27 cellular contexts compared by ENCODE assay signal in genomic region chr6:35219683-35220326, GRCh38. TPM values are rescaled to one million over a fixed set of nuclear protein-coding genes. Genes with fewer than 3 reads are reported as not detected.
DNase-seq lines count a peak whose midpoint lies in the region; ATAC-seq and TF ChIP-seq lines count a peak whose summit lies in the region.
"Had no signal": no experiment of that assay in that cellular context is flagged by ENCODE, and none has a peak within 500 bp of the region (broad histone marks: within the 10 kb centered on the region; RNA-seq: fewer than 3 reads in every experiment).

No MANE protein-coding gene starts in this region.

- no peak overlapping the region for H3K4me2 ChIP-seq in neuronal stem cell (ENCODE audit: insufficient read depth, low read length, poor library complexity, severe bottlenecking)

- POLR2A ChIA-PET in HEK293 (lab: Yijun Ruan, JAX), result interaction anchor here (0.9 kb wide), 1 partner anchor 793 kb away, joined by 3 read pairs; the partner anchor contains the start of gene RPS10

- no peak overlapping the region for H3K9ac ChIP-seq in neuronal stem cell (ENCODE audit: low read depth, low read length, poor library complexity)

- peaks cover 57% of the 10 kb centered on the region for H3K27me3 Mint-ChIP-seq in T-helper 2 cell treated with Interferon-gamma antibody and Interleukin-4, amounts not matched to agents 5 μg/mL and 100 μg/mL, for 36 hours (ENCODE audit: low read depth)

- H2AK5ac ChIP-seq in neuronal stem cell (ENCODE audit: low read depth, low read length), result no peak overlapping the region

- no peak overlapping the region for H3K4ac ChIP-seq in neuronal stem cell (ENCODE audit: low read length)

- no peak overlapping the region for H2BK120ac ChIP-seq in neuronal stem cell (ENCODE audit: low read depth, low read length)

- H3K27me3 ChIP-seq in neuronal stem cell (ENCODE audit: control insufficient read depth in 3 of 3, insufficient read depth in 3 of 3, low read depth in 1 of 3, low read length in 3 of 3), result no peaks in the 10 kb centered on the region

- WGBS in neuronal stem cell (ENCODE audit: extremely low coverage in 2 of 2, insufficient read length in 2 of 2, insufficient replicate concordance in 1 of 2), 2 donors, result no CpG with 5 or more reads among the region's 4 CpGs

- H3K27ac Mint-ChIP-seq in T-helper 2 cell treated with Interferon-gamma antibody and Interleukin-4, amounts not matched to agents 5 μg/mL and 100 μg/mL, for 36 hours, result no peak overlapping the region
- H3K27ac Mint-ChIP-seq: activated naive CD8-positive, alpha-beta T cell treated with anti-CD3 and anti-CD28 coated beads for 36 hours; activated T-helper 17 cell treated with anti-CD3 and anti-CD28 coated beads, Interleukin-2, amount 50 U/mL, for 72 hours; effector memory CD8-positive, alpha-beta T cell had no signal

- peaks cover 4% of the 10 kb centered on the region for H3K79me1 ChIP-seq in neuronal stem cell (ENCODE audit: low read depth, low read length)

- no peak for TF ChIP-seq CTCF in HEK293 (tag by site-specific recombination; IDR thresholded peaks at IDR 0.05)

- no peaks in the 10 kb centered on the region for H3K4me1 Mint-ChIP-seq in T-helper 2 cell treated with Interferon-gamma antibody and Interleukin-4, amounts not matched to agents 5 μg/mL and 100 μg/mL, for 36 hours (ENCODE audit: low read depth)
- H3K4me1 Mint-ChIP-seq: activated naive CD8-positive, alpha-beta T cell treated with anti-CD3 and anti-CD28 coated beads for 36 hours; activated T-helper 17 cell treated with anti-CD3 and anti-CD28 coated beads, Interleukin-2, amount 50 U/mL, for 72 hours had no signal

- CTCF ChIA-PET in HEK293 (lab: Yijun Ruan, JAX), result interaction anchor here (0.5 to 7.3 kb wide), 5 partner anchors 14 to 196 kb away, joined by 3 to 49 read pairs (median 5); no protein-coding TSS in a partner anchor

- peak; percentile 58 for DNase-seq in DMS153 (lab: John Stamatoyannopoulos, UW)
- no peak for DNase-seq in DMS153 treated with DMSO at 0.1 percent for 48 hours (lab: John Stamatoyannopoulos, UW; ENCODE audit: unreplicated experiment)
- DNase-seq in NCI-H69 (lab: John Stamatoyannopoulos, UW), result peak; percentile 92
- no peak for DNase-seq in neuronal stem cell (ENCODE audit: low spot score)
- DNase-seq in NCI-H226, result no peak
- no peak for DNase-seq in T-helper 2 cell treated with Interferon-gamma antibody and Interleukin-4, amounts not matched to agents 5 μg/mL and 100 μg/mL, for 36 hours (ENCODE audit: low spot score)
- DNase-seq: 8988T; activated CD4-positive, alpha-beta T cell treated with anti-CD3 and anti-CD28 coated beads, Interleukin-2, amount 50 U/mL, for 1 hour; activated naive CD8-positive, alpha-beta T cell treated with anti-CD3 and anti-CD28 coated beads for 36 hours; CD8-positive, alpha-beta memory T cell; colonic mucosa; effector memory CD8-positive, alpha-beta T cell; EL; gastrocnemius medialis; islet precursor cell; Kasumi-1; stimulated activated CD4-positive, alpha-beta T cell treated with anti-CD3 and anti-CD28 coated beads, Interleukin-4, amount 100 ng/mL, for 1 hour; stimulated activated naive CD4-positive, alpha-beta T cell; T-helper 2 cell; WERI-Rb-1 had no signal

- no peak overlapping the region for H4K8ac ChIP-seq in neuronal stem cell (ENCODE audit: low read depth, low read length)

- H3K36me3 Mint-ChIP-seq in T-helper 2 cell treated with Interferon-gamma antibody and Interleukin-4, amounts not matched to agents 5 μg/mL and 100 μg/mL, for 36 hours (ENCODE audit: low read depth), result no peaks in the 10 kb centered on the region
- H3K36me3 Mint-ChIP-seq: activated naive CD8-positive, alpha-beta T cell treated with anti-CD3 and anti-CD28 coated beads for 36 hours had no signal

- H3K4me3 ChIP-seq in HEK293 (ENCODE audit: low read depth, low read length) (no peak overlapping the region), neuronal stem cell (ENCODE audit: low read length in 2 of 2) (no peak overlapping the region)
- H3K4me3 ChIP-seq: colonic mucosa, gastrocnemius medialis, lung, skin epidermis, tibial nerve had no signal

- no peak overlapping the region for H2BK12ac ChIP-seq in neuronal stem cell (ENCODE audit: low read length)

- no peak overlapping the region for H3K27ac ChIP-seq in HEK293 (ENCODE audit: extremely low read depth, low read depth, low read length)
- H3K27ac ChIP-seq in neuronal stem cell (replicated peaks; ENCODE audit: low read length), result no peak overlapping the region
- H3K27ac ChIP-seq: colonic mucosa, gastrocnemius medialis, skin epidermis, tibial nerve, WERI-Rb-1 had no signal

- no peak overlapping the region for H2BK15ac ChIP-seq in neuronal stem cell (ENCODE audit: low read length)

- peaks cover 35% of the 10 kb centered on the region for H3K4me1 ChIP-seq in HEK293 (ENCODE audit: control insufficient read depth, insufficient read depth, low read length)
- peaks cover 35 to 40% of the 10 kb centered on the region in 2 donors for H3K4me1 ChIP-seq in neuronal stem cell (ENCODE audit: control insufficient read depth in 2 of 2, insufficient read depth in 1 of 2, low read depth in 1 of 2, low read length in 2 of 2)
- H3K4me1 ChIP-seq: colonic mucosa had no signal

- no peak overlapping the region for H4K91ac ChIP-seq in neuronal stem cell (ENCODE audit: low read depth, low read length, poor library complexity)

- H3K9me3 ChIP-seq in HEK293 (ENCODE audit: control insufficient read depth, insufficient read depth, low read depth, low read length) (no peaks in the 10 kb centered on the region), neuronal stem cell (replicated peaks in 1 of 2; ENCODE audit: control insufficient read depth in 2 of 2, insufficient read depth in 1 of 2, low read depth in 1 of 2, low read length in 2 of 2) (no peaks in the 10 kb centered on the region)
- H3K9me3 ChIP-seq: colonic mucosa, gastrocnemius medialis, tibial nerve had no signal

- no peak overlapping the region for H2AFZ ChIP-seq in neuronal stem cell (ENCODE audit: low read length)

- H3K14ac ChIP-seq in neuronal stem cell (ENCODE audit: low read length), result no peak overlapping the region

- H3K4me3 Mint-ChIP-seq in T-helper 2 cell treated with Interferon-gamma antibody and Interleukin-4, amounts not matched to agents 5 μg/mL and 100 μg/mL, for 36 hours, result no peak overlapping the region
- H3K4me3 Mint-ChIP-seq: activated naive CD8-positive, alpha-beta T cell treated with anti-CD3 and anti-CD28 coated beads for 36 hours; activated T-helper 17 cell treated with anti-CD3 and anti-CD28 coated beads, Interleukin-2, amount 50 U/mL, for 72 hours; CD8-positive, alpha-beta memory T cell; effector memory CD8-positive, alpha-beta T cell had no signal

- H3K36me3 ChIP-seq in HEK293 (ENCODE audit: control insufficient read depth in 2 of 2, insufficient read depth in 1 of 2, low read length in 2 of 2) (no peaks in the 10 kb centered on the region), neuronal stem cell (replicated peaks in 1 of 2; ENCODE audit: control insufficient read depth in 2 of 2, insufficient read depth in 2 of 2, low read length in 2 of 2) (peaks cover 0 to 55% of the 10 kb centered on the region in 2 donors)
- H3K36me3 ChIP-seq: colonic mucosa, gastrocnemius medialis, tibial nerve, WERI-Rb-1 had no signal

- H3K9me3 Mint-ChIP-seq in T-helper 2 cell treated with Interferon-gamma antibody and Interleukin-4, amounts not matched to agents 5 μg/mL and 100 μg/mL, for 36 hours, result no peaks in the 10 kb centered on the region
- H3K9me3 Mint-ChIP-seq: activated naive CD8-positive, alpha-beta T cell treated with anti-CD3 and anti-CD28 coated beads for 36 hours; activated T-helper 17 cell treated with anti-CD3 and anti-CD28 coated beads, Interleukin-2, amount 50 U/mL, for 72 hours; CD8-positive, alpha-beta memory T cell; effector memory CD8-positive, alpha-beta T cell had no signal

- ATAC-seq in GM18868 (IDR thresholded peaks at IDR 0.05; ENCODE audit: unreplicated experiment), result no peak
- ATAC-seq: activated T-helper 17 cell treated with anti-CD3 and anti-CD28 coated beads, Interleukin-2, amount 50 U/mL, for 72 hours; effector memory CD8-positive, alpha-beta T cell; esophagus mucosa; gastrocnemius medialis had no signal

- no peak overlapping the region for H3K23ac ChIP-seq in neuronal stem cell (ENCODE audit: low read depth, low read length, poor library complexity)

- H3K18ac ChIP-seq in neuronal stem cell (ENCODE audit: low read length), result peak overlapping the region; percentile 21

- no peak overlapping the region for H2BK5ac ChIP-seq in neuronal stem cell (ENCODE audit: low read length)

TF ChIP-seq in HEK293, 187 proteins besides CTCF, POLR2A, EP300 and RAD21 (continues in another document):
- TF ChIP-seq ZNF426 (tag by site-specific recombination; IDR thresholded peaks at IDR 0.05) (no peak), ZNF580 (tag by site-specific recombination; IDR thresholded peaks at IDR 0.05) (no peak), ZBTB20 (tag by site-specific recombination; IDR thresholded peaks at IDR 0.05) (peak; percentile 43; the same call in 1 of the 2 replicates), ZNF600 (tag by site-specific recombination; IDR thresholded peaks at IDR 0.05) (peak; percentile 19; the same call in 1 of the 2 replicates), SCRT2 (tag by site-specific recombination; IDR thresholded peaks at IDR 0.05) (peak; percentile 87), ZIC2 (tag by site-specific recombination; IDR thresholded peaks at IDR 0.05) (peak; percentile 86), FEZF1 (tag by site-specific recombination; IDR thresholded peaks at IDR 0.05) (peak; percentile 34; the same call in 1 of the 2 replicates), ZNF394 (tag by site-specific recombination; IDR thresholded peaks at IDR 0.05; ENCODE audit: borderline replicate concordance) (no peak), SCRT1 (tag by site-specific recombination; IDR thresholded peaks at IDR 0.05; ENCODE audit: borderline replicate concordance) (peak; percentile 83), ZFHX2 (tag by site-specific recombination; conservative IDR thresholded peaks at IDR 0.05) (no peak)

RNA-seq across cellular contexts. Expression of gene SCUBE3, which starts 6.0 kb away (rescaled TPM):
- 17.3 TPM for polyA plus RNA-seq in neuronal stem cell (2013, experiment 1 of 2)
- polyA plus RNA-seq in neuronal stem cell (2013, experiment 2 of 2), result 17.3 TPM

RNA-seq across cellular contexts. Expression of gene ZNF76, which starts 39.7 kb away (rescaled TPM):
- 22.2 TPM for polyA plus RNA-seq in neuronal stem cell (2013, experiment 1 of 2)
- 22.2 TPM for polyA plus RNA-seq in neuronal stem cell (2013, experiment 2 of 2)

Comparison
In these comparisons a context has a peak if more than half of its experiments do, and no peak if none do; other contexts are left out.
1. DNase-seq: peak in DMS153 (single experiment) and NCI-H69 (single experiment); none in DMS153 treated with DMSO at 0.1 percent for 48 hours (single experiment), neuronal stem cell (single experiment), NCI-H226 (single experiment) and T-helper 2 cell treated with Interferon-gamma antibody and Interleukin-4, amounts not matched to agents 5 μg/mL and 100 μg/mL, for 36 hours (single experiment).